ENCODE assay signal across 16 cellular contexts in the genomic region with DNA sequence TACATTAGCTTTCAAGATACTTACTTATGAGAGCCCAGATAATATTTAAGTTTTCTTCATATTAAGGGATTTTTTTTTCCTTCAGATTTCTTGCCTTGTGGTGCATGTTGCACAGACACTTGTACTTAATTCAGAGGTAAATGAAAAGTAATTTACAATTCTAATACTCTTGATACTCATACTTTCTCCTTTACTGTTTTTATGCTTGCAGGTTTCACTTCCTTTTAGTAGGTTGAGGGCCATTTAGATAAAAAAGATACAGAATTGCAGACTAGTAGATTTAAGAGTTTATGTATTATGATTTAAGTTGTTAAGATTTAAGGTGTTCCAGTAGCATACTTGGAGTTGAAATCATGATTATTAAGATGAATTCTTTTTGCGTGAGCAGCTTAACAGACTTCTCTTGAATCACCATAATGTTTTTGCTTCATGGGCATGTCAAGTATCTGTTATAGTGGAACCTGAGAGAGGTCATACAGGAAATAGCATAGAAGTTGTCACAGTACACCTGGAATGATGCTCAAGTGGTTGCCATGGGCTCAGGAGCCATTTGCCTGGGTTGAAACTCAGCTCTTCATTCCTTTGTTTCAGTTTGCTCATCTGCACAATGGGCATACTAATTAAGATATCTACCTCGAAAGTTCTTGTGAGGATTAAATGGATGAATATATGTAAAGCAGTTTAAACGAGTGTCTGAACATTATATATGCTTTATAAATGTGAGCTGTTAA.
A peak's percentile ranks its signal among the peaks of the same experiment; 100 is the strongest.
DNase-seq lines count a peak whose midpoint lies in the region; ATAC-seq and TF ChIP-seq lines count a peak whose summit lies in the region.
"Had no signal": no experiment of that assay in that cellular context is flagged by ENCODE, and none has a peak within 500 bp of the region (broad histone marks: within the 10 kb centered on the region; RNA-seq: fewer than 3 reads in every experiment).

No MANE protein-coding gene starts in this region.

- TF ChIP-seq EP300 in gastroesophageal sphincter (IDR thresholded peaks at IDR 0.05): no peak

- H3K4me3 ChIP-seq in gastroesophageal sphincter: no peak overlapping the region
- no peak overlapping the region for H3K4me3 ChIP-seq in effector memory CD4-positive, alpha-beta T cell (ENCODE audit: insufficient read depth, low read depth, low read length, poor library complexity, severe bottlenecking)
- H3K4me3 ChIP-seq: BLaER1 had no signal

- H3K27me3 ChIP-seq in gastroesophageal sphincter: no peaks in the 10 kb centered on the region
- H3K27me3 ChIP-seq in effector memory CD4-positive, alpha-beta T cell (replicated peaks; ENCODE audit: control insufficient read depth, insufficient read depth, low read length, poor library complexity, severe bottlenecking): no peaks in the 10 kb centered on the region
- H3K27me3 ChIP-seq: BLaER1 had no signal

- ATAC-seq in GM18517 (IDR thresholded peaks at IDR 0.05; ENCODE audit: unreplicated experiment) (peak; percentile 54), HG02885 (IDR thresholded peaks at IDR 0.05; ENCODE audit: poor library complexity, unreplicated experiment) (peak; percentile 63), gastroesophageal sphincter (no peak)
- ATAC-seq: esophagus mucosa; left lobe of liver; naive thymus-derived CD8-positive, alpha-beta T cell had no signal

- peak; percentile 20 for DNase-seq in NCI-H187 treated with DMSO at 0.1 percent for 48 hours (lab: John Stamatoyannopoulos, UW)
- DNase-seq in NCI-H1048 (lab: John Stamatoyannopoulos, UW): no peak
- DNase-seq in effector memory CD4-positive, alpha-beta T cell: no peak
- DNase-seq in A172 (ENCODE audit: low spot score): no peak
- DNase-seq in LoVo (ENCODE audit: low spot score): no peak
- DNase-seq: activated CD4-positive, alpha-beta T cell treated with anti-CD3 and anti-CD28 coated beads for 48 hours; naive thymus-derived CD8-positive, alpha-beta T cell; stimulated activated CD4-positive, alpha-beta T cell treated with anti-CD3 and anti-CD28 coated beads, Interleukin-4, amount 100 ng/mL, for 24 hours; stimulated activated naive CD4-positive, alpha-beta T cell; T-helper 2 cell had no signal

- TF ChIP-seq CTCF in gastroesophageal sphincter (IDR thresholded peaks at IDR 0.05): no peak

- peak overlapping the region in 3 of 4 donors; percentile 18 to 62 (median 43) for H3K27ac ChIP-seq in gastroesophageal sphincter
- H3K27ac ChIP-seq in effector memory CD4-positive, alpha-beta T cell (ENCODE audit: insufficient read depth, low read length, poor library complexity, severe bottlenecking): no peak overlapping the region
- H3K27ac ChIP-seq: BLaER1 had no signal

- no peaks in the 10 kb centered on the region for H3K9me3 ChIP-seq in gastroesophageal sphincter
- H3K9me3 ChIP-seq in effector memory CD4-positive, alpha-beta T cell (ENCODE audit: control insufficient read depth, low read length): no peaks in the 10 kb centered on the region
- H3K9me3 ChIP-seq: BLaER1 had no signal

- H3K4me1 ChIP-seq in gastroesophageal sphincter: peaks cover 2 to 53% (median 5%) of the 10 kb centered on the region in 3 donors
- H3K4me1 ChIP-seq in effector memory CD4-positive, alpha-beta T cell (ENCODE audit: control insufficient read depth, insufficient read depth, low read length, poor library complexity, severe bottlenecking): no peaks in the 10 kb centered on the region
- H3K4me1 ChIP-seq: BLaER1 had no signal

- no peaks in the 10 kb centered on the region for H3K36me3 ChIP-seq in gastroesophageal sphincter
- H3K36me3 ChIP-seq in effector memory CD4-positive, alpha-beta T cell (ENCODE audit: control insufficient read depth, insufficient read depth, low read length): no peaks in the 10 kb centered on the region
- H3K36me3 ChIP-seq: BLaER1 had no signal

- 83 to 87% methylated on average over 3 of the region's 3 CpGs for WGBS in gastroesophageal sphincter (ENCODE audit: low coverage in 1 of 2), 2 donors

- no peak for TF ChIP-seq POLR2A in gastroesophageal sphincter (IDR thresholded peaks at IDR 0.05)
